In genomic region chr17:62897706-62898105, GRCh38 we compare ENCODE assay signal across 25 cellular contexts.
DNase-seq lines count a peak whose midpoint lies in the region; ATAC-seq, FAIRE-seq and TF ChIP-seq lines count a peak whose summit lies in the region.
"Had no signal": no experiment of that assay in that cellular context is flagged by ENCODE, and none has a peak within 500 bp of the region (broad histone marks: within the 10 kb centered on the region; RNA-seq: fewer than 3 reads in every experiment).

No MANE protein-coding gene starts in this region.

- no peak for ATAC-seq in A549
- ATAC-seq: activated naive CD8-positive, alpha-beta T cell treated with anti-CD3 and anti-CD28 coated beads, Interleukin-2, amount 50 U/mL, for 24 hours; activated T-cell treated with anti-CD3 and anti-CD28 coated beads, Interleukin-2, amount 50 U/mL, for 72 hours; T-helper 17 cell had no signal

- peaks cover 2% of the 10 kb centered on the region for H3K27me3 Mint-ChIP-seq in brain
- H3K27me3 Mint-ChIP-seq in mesothelial cell of epicardium (ENCODE audit: low read depth) = no peaks in the 10 kb centered on the region
- H3K27me3 Mint-ChIP-seq in activated CD4-positive, alpha-beta T cell treated with anti-CD3 and anti-CD28 coated beads, Interleukin-2, amount 10 ng/mL, durations not matched to agents 24 days and 14 days = peaks cover 3% of the 10 kb centered on the region

- no peak overlapping the region for H3K4me3 ChIP-seq in A549
- H3K4me3 ChIP-seq: tibial artery had no signal

- POLR2A ChIA-PET in A549 (lab: Yijun Ruan, JAX) = no interaction called here

- no peak overlapping the region for H3K4me2 ChIP-seq in A549

- peaks cover 22% of the 10 kb centered on the region for H3K4me1 ChIP-seq in A549

- FAIRE-seq in A549 (lab: Jason Lieb, UNC) = peak; percentile 86
- FAIRE-seq: TTC549 had no signal

- intact Hi-C loops in activated CD4-positive, alpha-beta T cell treated with anti-CD3 and anti-CD28 coated beads, Interleukin-2, amount 10 ng/mL, durations not matched to agents 24 days and 14 days (cut with micrococcal nuclease) = no loop called here

- no peak for TF ChIP-seq RAD21 in A549 (conservative IDR thresholded peaks at IDR 0.05 in 1 of 2, IDR thresholded peaks at IDR 0.05 in 1 of 2)

- H3K36me3 Mint-ChIP-seq in brain = no peaks in the 10 kb centered on the region
- H3K36me3 Mint-ChIP-seq in mesothelial cell of epicardium = no peaks in the 10 kb centered on the region
- no peaks in the 10 kb centered on the region for H3K36me3 Mint-ChIP-seq in activated CD4-positive, alpha-beta T cell treated with anti-CD3 and anti-CD28 coated beads, Interleukin-2, amount 10 ng/mL, durations not matched to agents 24 days and 14 days (ENCODE audit: low read depth)
- H3K36me3 Mint-ChIP-seq: CD4-positive, alpha-beta memory T cell had no signal

- no peak for TF ChIP-seq POLR2A in A549 (IDR thresholded peaks at IDR 0.05; ENCODE audit: low read length)

- TF ChIP-seq CTCF in A549 (IDR thresholded peaks at IDR 0.05) (no peak), brain (conservative IDR thresholded peaks at IDR 0.05) (no peak), mesothelial cell of epicardium (IDR thresholded peaks at IDR 0.05; ENCODE audit: unreplicated experiment) (no peak), GM13976 (IDR thresholded peaks at IDR 0.05; ENCODE audit: borderline replicate concordance, control extremely low read depth, extremely low read depth, insufficient read depth, missing control alignments) (no peak)

- no peak overlapping the region for H3K4me3 Mint-ChIP-seq in brain
- H3K4me3 Mint-ChIP-seq in mesothelial cell of epicardium = no peak overlapping the region
- no peak overlapping the region for H3K4me3 Mint-ChIP-seq in activated CD4-positive, alpha-beta T cell treated with anti-CD3 and anti-CD28 coated beads, Interleukin-2, amount 10 ng/mL, durations not matched to agents 24 days and 14 days
- H3K4me3 Mint-ChIP-seq: activated naive CD8-positive, alpha-beta T cell treated with anti-CD3 and anti-CD28 coated beads, Interleukin-2, amount 50 U/mL, for 24 hours; activated T-cell treated with anti-CD3 and anti-CD28 coated beads, Interleukin-2, amount 50 U/mL, for 72 hours; CD4-positive, alpha-beta memory T cell; T-helper 17 cell had no signal

- in situ Hi-C loops in GM13976 (cut with MboI; ENCODE audit: low sequenced_read_pairs, unreplicated experiment) = no loop called here

- no peaks in the 10 kb centered on the region for H3K9me3 ChIP-seq in A549
- H3K9me3 ChIP-seq: tibial artery had no signal

- WGBS in A549 (ENCODE audit: missing lambda C conversion rate) = 52% methylated on average over 2 of the region's 2 CpGs

- H3K27ac Mint-ChIP-seq in brain (peak overlapping the region in 3 of 5 experiments; percentile 24 to 62 (median 33)), mesothelial cell of epicardium (peak overlapping the region; percentile 71)
- no peak overlapping the region for H3K27ac Mint-ChIP-seq in activated CD4-positive, alpha-beta T cell treated with anti-CD3 and anti-CD28 coated beads, Interleukin-2, amount 10 ng/mL, durations not matched to agents 24 days and 14 days
- H3K27ac Mint-ChIP-seq: activated naive CD8-positive, alpha-beta T cell treated with anti-CD3 and anti-CD28 coated beads, Interleukin-2, amount 50 U/mL, for 24 hours; activated T-cell treated with anti-CD3 and anti-CD28 coated beads, Interleukin-2, amount 50 U/mL, for 72 hours; CD4-positive, alpha-beta memory T cell; progenitor cell of endocrine pancreas; T-helper 17 cell had no signal

- peaks cover 50% of the 10 kb centered on the region for H3K4me1 Mint-ChIP-seq in brain
- peaks cover 23% of the 10 kb centered on the region for H3K4me1 Mint-ChIP-seq in mesothelial cell of epicardium
- H3K4me1 Mint-ChIP-seq in activated CD4-positive, alpha-beta T cell treated with anti-CD3 and anti-CD28 coated beads, Interleukin-2, amount 10 ng/mL, durations not matched to agents 24 days and 14 days = peaks cover 5% of the 10 kb centered on the region
- H3K4me1 Mint-ChIP-seq: T-helper 17 cell had no signal

- DNase-seq in A549 (ENCODE audit: low read depth in 1 of 2, low spot score in 1 of 2) = no peak
- DNase-seq in HT1080 (ENCODE audit: low read depth) = peak; percentile 33
- no peak for DNase-seq in mesothelial cell of epicardium (ENCODE audit: low spot score in 2 of 2, unreplicated experiment in 2 of 2)
- DNase-seq in GM13976 (ENCODE audit: low spot score) = no peak
- DNase-seq in NCI-H2227 treated with DMSO at 0.1 percent for 48 hours (lab: John Stamatoyannopoulos, UW) = no peak
- DNase-seq in DMS79 (lab: John Stamatoyannopoulos, UW) = no peak
- DNase-seq in activated CD4-positive, alpha-beta T cell treated with anti-CD3 and anti-CD28 coated beads, Interleukin-2, amount 10 ng/mL, durations not matched to agents 24 days and 14 days = no peak
- DNase-seq: activated CD4-positive, alpha-beta T cell treated with anti-CD3 and anti-CD28 coated beads, Interleukin-2, amount 50 U/mL, for 4 hours; activated CD4-positive, CD25-positive, alpha-beta regulatory T cell; activated naive CD4-positive, alpha-beta T cell; activated naive CD8-positive, alpha-beta T cell treated with anti-CD3 and anti-CD28 coated beads, Interleukin-2, amount 50 U/mL, for 24 hours; activated T-cell treated with anti-CD3 and anti-CD28 coated beads, Interleukin-2, amount 50 U/mL, for 72 hours; CD4-positive, alpha-beta memory T cell; effector CD4-positive, alpha-beta T cell; H7; NCI-H1436 treated with DMSO at 0.1 percent for 48 hours; NCI-H2107; NCI-H82; stimulated activated CD4-positive, alpha-beta T cell treated with anti-CD3 and anti-CD28 coated beads, Interleukin-4, amount 100 ng/mL, for 24 hours; T-helper 17 cell; tibial artery had no signal

- H3K9me3 Mint-ChIP-seq in brain = peaks cover 0 to 10% (median 0%) of the 10 kb centered on the region in 5 experiments
- H3K9me3 Mint-ChIP-seq in mesothelial cell of epicardium = peaks cover 3% of the 10 kb centered on the region
- no peaks in the 10 kb centered on the region for H3K9me3 Mint-ChIP-seq in activated CD4-positive, alpha-beta T cell treated with anti-CD3 and anti-CD28 coated beads, Interleukin-2, amount 10 ng/mL, durations not matched to agents 24 days and 14 days
- H3K9me3 Mint-ChIP-seq: activated naive CD8-positive, alpha-beta T cell treated with anti-CD3 and anti-CD28 coated beads, Interleukin-2, amount 50 U/mL, for 24 hours; activated T-cell treated with anti-CD3 and anti-CD28 coated beads, Interleukin-2, amount 50 U/mL, for 72 hours; CD4-positive, alpha-beta memory T cell had no signal

- CTCF ChIA-PET in A549 (lab: Yijun Ruan, JAX) = interaction anchor here (0.7 to 1.0 kb wide), 2 partner anchors 34 to 71 kb away, joined by 3 read pairs; no protein-coding TSS in a partner anchor

- no peak overlapping the region for H3K27ac ChIP-seq in A549
- H3K27ac ChIP-seq: epithelial cell of prostate, tibial artery had no signal

- no peak for TF ChIP-seq EP300 in A549 (IDR thresholded peaks at IDR 0.05)

TF ChIP-seq in A549, 52 proteins besides CTCF, POLR2A, EP300 and RAD21:
- TF ChIP-seq, protein P1, sequence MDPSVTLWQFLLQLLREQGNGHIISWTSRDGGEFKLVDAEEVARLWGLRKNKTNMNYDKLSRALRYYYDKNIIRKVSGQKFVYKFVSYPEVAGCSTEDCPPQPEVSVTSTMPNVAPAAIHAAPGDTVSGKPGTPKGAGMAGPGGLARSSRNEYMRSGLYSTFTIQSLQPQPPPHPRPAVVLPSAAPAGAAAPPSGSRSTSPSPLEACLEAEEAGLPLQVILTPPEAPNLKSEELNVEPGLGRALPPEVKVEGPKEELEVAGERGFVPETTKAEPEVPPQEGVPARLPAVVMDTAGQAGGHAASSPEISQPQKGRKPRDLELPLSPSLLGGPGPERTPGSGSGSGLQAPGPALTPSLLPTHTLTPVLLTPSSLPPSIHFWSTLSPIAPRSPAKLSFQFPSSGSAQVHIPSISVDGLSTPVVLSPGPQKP (IDR thresholded peaks at IDR 0.05; ENCODE audit: low read depth, low read length) = no peak
- no peak for TF ChIP-seq FOSL2 (IDR thresholded peaks at IDR 0.05)
- TF ChIP-seq FOSL2 (CRISPR knock-in tag; IDR thresholded peaks at IDR 0.05) = peak; percentile 59
